Comparison of ENCODE assay signal across 27 cellular contexts in genomic region chr12:10084733-10085132, GRCh38. TPM values are rescaled to one million over a fixed set of nuclear protein-coding genes. Genes with fewer than 3 reads are reported as not detected.
DNase-seq lines count a peak whose midpoint lies in the region; ATAC-seq, FAIRE-seq and TF ChIP-seq lines count a peak whose summit lies in the region.
"Had no signal": no experiment of that assay in that cellular context is flagged by ENCODE, and none has a peak within 500 bp of the region (broad histone marks: within the 10 kb centered on the region; RNA-seq: fewer than 3 reads in every experiment).

No MANE protein-coding gene starts in this region.

- H4K8ac ChIP-seq in IMR-90 (ENCODE audit: low read depth in 2 of 2, low read length in 2 of 2), result no peak overlapping the region

- CTCF ChIA-PET in HepG2 (lab: Yijun Ruan, JAX; ENCODE audit: low intra/inter-chr PET ratio, low total read pairs) (no interaction called here), IMR-90 (lab: Yijun Ruan, JAX) (interaction anchor here (0.6 to 1.1 kb wide), 3 partner anchors 15 to 1948 kb away, joined by 4 to 7 read pairs (median 5); no protein-coding TSS in a partner anchor), K562 (lab: Yijun Ruan, JAX; ENCODE audit: low intra/inter-chr PET ratio) (no interaction called here)

- H3K27ac ChIP-seq in HepG2 (ENCODE audit: extremely low read length, insufficient read depth, low read length) (no peak overlapping the region), right lobe of liver (no peak overlapping the region), IMR-90 (ENCODE audit: insufficient read depth, low read length) (no peak overlapping the region), K562 (ENCODE audit: extremely low read depth, low read depth, low read length) (no peak overlapping the region), stomach (no peak overlapping the region)
- H3K27ac ChIP-seq: 22Rv1, BLaER1 had no signal

- DNase-seq in HepG2 (ENCODE audit: low spot score), result no peak
- DNase-seq in right lobe of liver, result no peak
- no peak for DNase-seq in IMR-90
- DNase-seq in K562 (ENCODE audit: extremely low read depth in 1 of 4, low spot score in 3 of 4), result no peak
- no peak for DNase-seq in stomach
- no peak for DNase-seq in Right ventricle myocardium superior
- DNase-seq: ACHN; BE2C; C1 segment of cervical spinal cord; Caco-2; Calu3; CD4-positive, alpha-beta memory T cell; CD4-positive, CD25-positive, alpha-beta regulatory T cell; CD8-positive, alpha-beta memory T cell; DMS79 treated with DMSO at 0.1 percent for 48 hours; GF-D8 had no signal

- H3K4me1 ChIP-seq in HepG2 (ENCODE audit: insufficient read depth, low read length) (no peaks in the 10 kb centered on the region), right lobe of liver (peaks cover 0 to 17% (median 0%) of the 10 kb centered on the region in 4 donors), IMR-90 (ENCODE audit: control insufficient read depth, insufficient read depth, low read length) (no peaks in the 10 kb centered on the region), K562 (replicated peaks in 1 of 2; ENCODE audit: control insufficient read depth in 2 of 2, insufficient read depth in 2 of 2, low read length in 2 of 2) (no peaks in the 10 kb centered on the region), stomach (peaks cover 0 to 3% (median 0%) of the 10 kb centered on the region in 4 donors)
- H3K4me1 ChIP-seq: BE2C, Caco-2 had no signal

- BruUV-seq in HepG2 (replicated peaks; lab: Mats Ljungman, UMichigan) (no TSS peak), IMR-90 (replicated peaks; lab: Mats Ljungman, UMichigan) (no TSS peak), K562 (replicated peaks; lab: Mats Ljungman, UMichigan) (no TSS peak)

- no peak overlapping the region for H3K23ac ChIP-seq in IMR-90 (ENCODE audit: low read depth, low read length)

- no peak overlapping the region for H2AK5ac ChIP-seq in IMR-90 (ENCODE audit: low read depth, low read length)

- no peak for TF ChIP-seq RAD21 in HepG2 (CRISPR knock-in tag; IDR thresholded peaks at IDR 0.05)
- TF ChIP-seq RAD21 in IMR-90 (IDR thresholded peaks at IDR 0.05; ENCODE audit: low read length), result no peak
- TF ChIP-seq RAD21 in K562 (CRISPR knock-in tag; conservative IDR thresholded peaks at IDR 0.05 in 1 of 2, IDR thresholded peaks at IDR 0.05 in 1 of 2), result no peak

- TF ChIP-seq POLR2A in HepG2 (IDR thresholded peaks at IDR 0.05; ENCODE audit: insufficient read depth in 1 of 2, low read depth in 2 of 2, low read length in 2 of 2) (no peak), right lobe of liver (IDR thresholded peaks at IDR 0.05) (no peak), IMR-90 (IDR thresholded peaks at IDR 0.05; ENCODE audit: low read depth, low read length) (no peak), K562 (conservative IDR thresholded peaks at IDR 0.05) (no peak), stomach (IDR thresholded peaks at IDR 0.05) (no peak)

- H3K9ac ChIP-seq in HepG2 (ENCODE audit: insufficient read depth, low read depth, low read length) (no peak overlapping the region), IMR-90 (ENCODE audit: low read depth, low read length) (no peak overlapping the region), K562 (ENCODE audit: insufficient read depth in 1 of 2, low read depth in 2 of 2, low read length in 2 of 2) (no peak overlapping the region)
- H3K9ac ChIP-seq: BLaER1 had no signal

- WGBS in HepG2 (ENCODE audit: low lambda C conversion rate), result 50% methylated on average over 6 of the region's 6 CpGs
- WGBS in right lobe of liver (ENCODE audit: insufficient coverage, low coverage, low lambda C conversion rate, missing lambda C conversion rate), result 90% methylated on average over 6 of the region's 6 CpGs
- no CpG with 5 or more reads among the region's 6 CpGs for WGBS in IMR-90 (ENCODE audit: extremely low coverage in 2 of 2, insufficient read length in 1 of 2), 2 experiments
- 0% methylated on average over 1 of the region's 6 CpGs for WGBS in K562 (ENCODE audit: insufficient coverage, low coverage, missing lambda C conversion rate)
- WGBS in stomach, 5 donors, result 79 to 100% (median 93%) methylated on average over 1 to 6 of the region's 6 CpGs

- H3K9me1 ChIP-seq in IMR-90 (ENCODE audit: insufficient read depth, low read length) (no peaks in the 10 kb centered on the region), K562 (ENCODE audit: control insufficient read depth, insufficient read depth, low read length) (no peaks in the 10 kb centered on the region)

- no peak overlapping the region for H3K18ac ChIP-seq in IMR-90 (ENCODE audit: low read depth, low read length)

- in situ Hi-C loops in HepG2 (cut with HindIII; ENCODE audit: extremely low pct_ligation_motif_present, low pct_unique_long_range_greater_than_20kb), result no loop called here
- in situ Hi-C loops in IMR-90 (cut with MboI; ENCODE audit: low sequenced_read_pairs), result no loop called here
- in situ Hi-C loops in K562 (cut with MboI), result no loop called here

- H4K5ac ChIP-seq in IMR-90 (ENCODE audit: low read depth, low read length), result no peak overlapping the region

- H2BK120ac ChIP-seq in IMR-90 (ENCODE audit: low read depth, low read length), result no peak overlapping the region

- H3K79me2 ChIP-seq in HepG2 (ENCODE audit: insufficient read depth, low read length) (no peaks in the 10 kb centered on the region), K562 (ENCODE audit: control insufficient read depth, insufficient read depth, low read length) (no peaks in the 10 kb centered on the region)

- ATAC-seq in HepG2 (no peak), right lobe of liver (no peak), IMR-90 (ENCODE audit: low read depth) (no peak), K562 (no peak), HG03097 (IDR thresholded peaks at IDR 0.05; ENCODE audit: low FRiP score, unreplicated experiment) (no peak), Right ventricle myocardium superior (ENCODE audit: poor library complexity) (no peak)
- ATAC-seq: GM12878 had no signal

- no peak for TF ChIP-seq CTCF in HepG2 (CRISPR knock-in tag; IDR thresholded peaks at IDR 0.05)
- no peak for TF ChIP-seq CTCF in right lobe of liver (IDR thresholded peaks at IDR 0.05)
- TF ChIP-seq CTCF in IMR-90 (conservative IDR thresholded peaks at IDR 0.05; ENCODE audit: low read depth, low read length), result no peak
- TF ChIP-seq CTCF in K562 (IDR thresholded peaks at IDR 0.05 in 2 of 3, conservative IDR thresholded peaks at IDR 0.05 in 1 of 3; ENCODE audit: insufficient read depth in 2 of 3, low read depth in 1 of 3, low read length in 3 of 3), result no peak
- TF ChIP-seq CTCF in stomach (IDR thresholded peaks at IDR 0.05), result no peak

- no peaks in the 10 kb centered on the region for H4K20me1 ChIP-seq in HepG2 (ENCODE audit: insufficient read depth, low read length)
- H4K20me1 ChIP-seq in IMR-90 (ENCODE audit: insufficient read depth, low read length), result no peaks in the 10 kb centered on the region
- H4K20me1 ChIP-seq in K562 (replicated peaks; ENCODE audit: control insufficient read depth, insufficient read depth, low read length), result no peaks in the 10 kb centered on the region
- H4K20me1 ChIP-seq: BLaER1 had no signal

- no peaks in the 10 kb centered on the region for H3K9me3 ChIP-seq in HepG2 (ENCODE audit: low read length)
- H3K9me3 ChIP-seq in right lobe of liver, result no peaks in the 10 kb centered on the region
- H3K9me3 ChIP-seq in IMR-90 (ENCODE audit: control insufficient read depth, insufficient read depth, low read length), result peaks cover 3% of the 10 kb centered on the region
- H3K9me3 ChIP-seq in K562 (replicated peaks; ENCODE audit: control insufficient read depth, insufficient read depth, low read depth, low read length), result no peaks in the 10 kb centered on the region
- H3K9me3 ChIP-seq in stomach, result peaks cover 0 to 14% (median 3%) of the 10 kb centered on the region in 4 donors
- H3K9me3 ChIP-seq: BE2C, Caco-2 had no signal

- no peak for FAIRE-seq in HepG2 (lab: Jason Lieb, UNC)
- FAIRE-seq in K562 (lab: Jason Lieb, UNC), result no peak
- FAIRE-seq: D721Med, G401.6, GM12878, GM12892, GM18507 had no signal

- H3K27me3 ChIP-seq in HepG2 (ENCODE audit: control insufficient read depth in 1 of 2, insufficient read depth in 2 of 2, low read length in 2 of 2) (no peaks in the 10 kb centered on the region), right lobe of liver (no peaks in the 10 kb centered on the region), IMR-90 (ENCODE audit: control insufficient read depth, insufficient read depth, low read length) (no peaks in the 10 kb centered on the region), K562 (ENCODE audit: control insufficient read depth in 2 of 2, insufficient read depth in 2 of 2, low read length in 2 of 2) (peaks cover 0 to 5% of the 10 kb centered on the region in 2 experiments; a peak in 2 of 5 replicates), stomach (no peaks in the 10 kb centered on the region)
- H3K27me3 ChIP-seq: BE2C, BLaER1 had no signal

- H2AK9ac ChIP-seq in IMR-90 (replicated peaks; ENCODE audit: low read depth, low read length, poor library complexity), result no peak overlapping the region

- H2BK15ac ChIP-seq in IMR-90 (ENCODE audit: low read depth, low read length), result no peak overlapping the region

- no peak for TF ChIP-seq EP300 in HepG2 (IDR thresholded peaks at IDR 0.05; ENCODE audit: low read depth in 2 of 2, low read length in 2 of 2)
- no peak for TF ChIP-seq EP300 in HepG2 (CRISPR knock-in tag; IDR thresholded peaks at IDR 0.05; ENCODE audit: borderline replicate concordance)
- TF ChIP-seq EP300 in K562 (IDR thresholded peaks at IDR 0.05; ENCODE audit: low read length), result no peak
- TF ChIP-seq EP300 in stomach (IDR thresholded peaks at IDR 0.05), result no peak

- dilution Hi-C loops in IMR-90 (cut with HindIII; ENCODE audit: low sequenced_read_pairs, unreplicated experiment), result no loop called here

- intact Hi-C loops in HepG2 (cut with micrococcal nuclease; ENCODE audit: unreplicated experiment), result no loop called here
- intact Hi-C loops in right lobe of liver (cut with DNase I), result no loop called here
- intact Hi-C loops in IMR-90 (cut with micrococcal nuclease), result no loop called here
- intact Hi-C loops in K562 (cut with micrococcal nuclease), result no loop called here
- intact Hi-C loops in stomach (cut with DNase I; ENCODE audit: low total_unique reads), result no loop called here
- intact Hi-C loops in Right ventricle myocardium superior (cut with DNase I), result no loop called here

- no peaks in the 10 kb centered on the region for H3K79me1 ChIP-seq in IMR-90 (ENCODE audit: low read depth in 1 of 2, low read length in 2 of 2)

- H3K56ac ChIP-seq in IMR-90 (ENCODE audit: extremely low read depth, insufficient read depth, low read length), result no peak overlapping the region

- H3K36me3 ChIP-seq in HepG2 (replicated peaks in 1 of 2; ENCODE audit: control insufficient read depth in 1 of 2, insufficient read depth in 2 of 2, low read length in 2 of 2) (no peaks in the 10 kb centered on the region), right lobe of liver (no peaks in the 10 kb centered on the region), IMR-90 (ENCODE audit: control insufficient read depth, insufficient read depth, low read length) (no peaks in the 10 kb centered on the region), K562 (ENCODE audit: control insufficient read depth, insufficient read depth, low read length) (no peaks in the 10 kb centered on the region), stomach (no peaks in the 10 kb centered on the region)
- H3K36me3 ChIP-seq: BE2C, BLaER1 had no signal

- H3K4ac ChIP-seq in IMR-90 (ENCODE audit: low read depth, low read length), result no peak overlapping the region

- H3K4me2 ChIP-seq in HepG2 (ENCODE audit: low read depth, low read length) (no peak overlapping the region), IMR-90 (ENCODE audit: low read depth, low read length) (no peak overlapping the region), K562 (ENCODE audit: insufficient read depth, low read length) (no peak overlapping the region)
- H3K4me2 ChIP-seq: BLaER1 had no signal

- POLR2A ChIA-PET in HepG2 (lab: Yijun Ruan, JAX) (no interaction called here), IMR-90 (lab: Charles Lee; ENCODE audit: unreplicated experiment) (interaction anchor here (0.6 kb wide), 1 partner anchor 334 kb away, joined by 4 read pairs; no protein-coding TSS in a partner anchor), K562 (lab: Yijun Ruan, JAX) (no interaction called here)

- no peak overlapping the region for H2BK20ac ChIP-seq in IMR-90 (ENCODE audit: low read depth, low read length)

- no peak overlapping the region for H4K91ac ChIP-seq in IMR-90 (ENCODE audit: insufficient read depth, low read depth, low read length)

- H3K14ac ChIP-seq in IMR-90 (replicated peaks; ENCODE audit: low read depth, low read length), result no peak overlapping the region

- no peak overlapping the region for H2BK5ac ChIP-seq in IMR-90 (ENCODE audit: low read depth, low read length, poor library complexity, severe bottlenecking)

- H3K4me3 ChIP-seq in HepG2 (replicated peaks in 1 of 3; ENCODE audit: insufficient read depth in 1 of 3, low read depth in 2 of 3, low read length in 3 of 3) (no peak overlapping the region), right lobe of liver (no peak overlapping the region), IMR-90 (ENCODE audit: insufficient read depth, low read depth, low read length) (no peak overlapping the region), K562 (no peak overlapping the region), stomach (no peak overlapping the region)
- H3K4me3 ChIP-seq: BLaER1, GM12878 had no signal

- no peak overlapping the region for H2AFZ ChIP-seq in HepG2 (ENCODE audit: low read length)
- H2AFZ ChIP-seq in IMR-90 (replicated peaks; ENCODE audit: low read length, poor library complexity), result no peak overlapping the region
- H2AFZ ChIP-seq in K562 (ENCODE audit: low read depth, low read length), result no peak overlapping the region

RNA-seq across cellular contexts. Expression of gene CLEC1A, which starts 14.1 kb away (rescaled TPM):
- total RNA-seq in HepG2 (2016; rRNA removed; fragmentation: Illumina TruSeq; extraction: Trizol), result not detected in 2 replicates
- total RNA-seq in HepG2 (2016; cell fraction: cytosol; rRNA removed; fragmentation: Illumina TruSeq; extraction: Trizol; ENCODE audit: low read depth), result not detected in 2 replicates
- not detected in 2 replicates for total RNA-seq in HepG2 (2016; cell fraction: insoluble cytoplasmic fraction; rRNA removed; fragmentation: Illumina TruSeq; extraction: Trizol)
- total RNA-seq in HepG2 (2016; cell fraction: membrane; rRNA removed; fragmentation: Illumina TruSeq; extraction: Trizol), result not detected in 2 replicates
- not detected in 2 replicates for total RNA-seq in HepG2 (2016; cell fraction: nucleus; rRNA removed; fragmentation: Illumina TruSeq; extraction: Trizol)
- not detected in 2 replicates for polyA plus RNA-seq in HepG2 (2011; rRNA removed)
- polyA plus RNA-seq in HepG2 (2011; cell fraction: cytosol; rRNA removed), result not detected in 2 replicates
- polyA plus RNA-seq in HepG2 (2011; cell fraction: nucleus; rRNA removed), result not detected in 2 replicates
- not detected in 2 replicates for polyA plus RNA-seq in HepG2 (2012)
- not detected in 2 replicates for polyA plus RNA-seq in HepG2 (2016; cell fraction: cytosol; fragmentation: Illumina TruSeq; extraction: Trizol; ENCODE audit: low read depth)
- polyA plus RNA-seq in HepG2 (2016; cell fraction: insoluble cytoplasmic fraction; fragmentation: Illumina TruSeq; extraction: Trizol; ENCODE audit: low read depth), result not detected in 2 replicates
- polyA plus RNA-seq in HepG2 (2016; cell fraction: membrane; fragmentation: Illumina TruSeq; extraction: Trizol; ENCODE audit: low read depth), result not detected in 2 replicates
- polyA plus RNA-seq in HepG2 (2016; cell fraction: nucleus; fragmentation: Illumina TruSeq; extraction: Trizol; ENCODE audit: insufficient read depth, low read depth), result not detected in 2 replicates
- not detected in 2 replicates for polyA minus RNA-seq in HepG2 (2011; rRNA and poly(A)+ RNA removed; ENCODE audit: low replicate concordance)
- not detected in 2 replicates for polyA minus RNA-seq in HepG2 (2011; cell fraction: cytosol; rRNA and poly(A)+ RNA removed)
- not detected in 2 replicates for polyA minus RNA-seq in HepG2 (2011; cell fraction: nucleus; rRNA and poly(A)+ RNA removed)
- total RNA-seq in right lobe of liver, result 1 to 10 TPM in 2 of 6 experiments, under 1 TPM in 4; 0.49 to 2.5 (median 0.71) TPM
- not detected in 2 replicates for total RNA-seq in IMR-90 (2012; rRNA removed)
- polyA plus RNA-seq in IMR-90 (2012; rRNA removed), result not detected in 2 replicates
- not detected in 2 replicates for polyA plus RNA-seq in IMR-90 (2012; cell fraction: cytosol; rRNA removed)
- polyA plus RNA-seq in IMR-90 (2012; cell fraction: nucleus; rRNA removed; ENCODE audit: low replicate concordance), result not detected in 2 replicates
- total RNA-seq in K562 (2011; cell fraction: chromatin; rRNA removed; ENCODE audit: low replicate concordance), result not detected in 2 replicates
- total RNA-seq in K562 (2011; cell fraction: nucleolus; rRNA removed), result not detected in 2 replicates
- total RNA-seq in K562 (2011; cell fraction: nucleoplasm; rRNA removed), result not detected in 2 replicates
- total RNA-seq in K562 (2014; rRNA removed), result not detected in 2 replicates
- not detected in 2 replicates for total RNA-seq in K562 (2014; rRNA removed; fragmentation: Illumina TruSeq; extraction: Trizol)
- total RNA-seq in K562 (2015; rRNA removed; fragmentation: Illumina TruSeq; extraction: Trizol), result not detected in 2 replicates
- not detected in 2 replicates for total RNA-seq in K562 (2021)
- polyA plus RNA-seq in K562 (2011; rRNA removed), result not detected in 2 replicates
- polyA plus RNA-seq in K562 (2011; cell fraction: cytosol; rRNA removed), result not detected in 2 replicates
- polyA plus RNA-seq in K562 (2011; cell fraction: nucleus; rRNA removed), result 0.07 TPM in 1 of 2 replicates, not detected in the other
- polyA plus RNA-seq in K562 (2012), result not detected in 2 replicates
- not detected in 2 replicates for polyA plus RNA-seq in K562 (2014; fragmentation: Illumina TruSeq; extraction: Trizol)
- polyA plus RNA-seq in K562 (2014; fragmentation: Nextera tagmentation; extraction: Ambion mirVana), result under 1 TPM in 1 of 2 experiments, not detected in 1; 0.04 TPM
- polyA plus RNA-seq in K562 (2014; rRNA removed), result not detected in 2 replicates
- polyA minus RNA-seq in K562 (2011; rRNA and poly(A)+ RNA removed), result not detected in 2 replicates
- polyA minus RNA-seq in K562 (2011; cell fraction: cytosol; rRNA and poly(A)+ RNA removed), result not detected in 2 replicates
- not detected in 2 replicates for polyA minus RNA-seq in K562 (2011; cell fraction: nucleus; rRNA and poly(A)+ RNA removed)
- 1 to 10 TPM in 1 of 5 donors, under 1 TPM in 2, not detected in 2; 0.58 to 4.6 (median 0.87) TPM for total RNA-seq in stomach
- polyA plus RNA-seq in stomach, result 1 to 10 TPM in 2 of 3 donors, under 1 TPM in 1; 0.46 to 3.4 (median 1.1) TPM
- total RNA-seq in Right ventricle myocardium superior, result 2.5 TPM
- total RNA-seq: A172; A673; Caco-2; Calu3; CD4-positive, alpha-beta memory T cell; CD4-positive, CD25-positive, alpha-beta regulatory T cell; CD8-positive, alpha-beta memory T cell; GM12878 had no signal
- polyA plus RNA-seq: AG04450; CD4-positive, alpha-beta memory T cell; CD4-positive, CD25-positive, alpha-beta regulatory T cell; CD8-positive, alpha-beta memory T cell; GM12878 had no signal

RNA-seq across cellular contexts. Expression of gene CLEC7A, which starts 45.3 kb away (rescaled TPM):
- not detected in 2 replicates for total RNA-seq in HepG2 (2016; rRNA removed; fragmentation: Illumina TruSeq; extraction: Trizol)
- total RNA-seq in HepG2 (2016; cell fraction: cytosol; rRNA removed; fragmentation: Illumina TruSeq; extraction: Trizol; ENCODE audit: low read depth), result not detected in 2 replicates
- total RNA-seq in HepG2 (2016; cell fraction: insoluble cytoplasmic fraction; rRNA removed; fragmentation: Illumina TruSeq; extraction: Trizol), result not detected in 2 replicates
- total RNA-seq in HepG2 (2016; cell fraction: membrane; rRNA removed; fragmentation: Illumina TruSeq; extraction: Trizol), result not detected in 2 replicates
- total RNA-seq in HepG2 (2016; cell fraction: nucleus; rRNA removed; fragmentation: Illumina TruSeq; extraction: Trizol), result not detected in 2 replicates
- polyA plus RNA-seq in HepG2 (2011; rRNA removed), result not detected in 2 replicates
- not detected in 2 replicates for polyA plus RNA-seq in HepG2 (2011; cell fraction: cytosol; rRNA removed)
- polyA plus RNA-seq in HepG2 (2011; cell fraction: nucleus; rRNA removed), result not detected in 2 replicates
- not detected in 2 replicates for polyA plus RNA-seq in HepG2 (2012)
- polyA plus RNA-seq in HepG2 (2016; cell fraction: cytosol; fragmentation: Illumina TruSeq; extraction: Trizol; ENCODE audit: low read depth), result not detected in 2 replicates
- not detected in 2 replicates for polyA plus RNA-seq in HepG2 (2016; cell fraction: insoluble cytoplasmic fraction; fragmentation: Illumina TruSeq; extraction: Trizol; ENCODE audit: low read depth)
- not detected in 2 replicates for polyA plus RNA-seq in HepG2 (2016; cell fraction: membrane; fragmentation: Illumina TruSeq; extraction: Trizol; ENCODE audit: low read depth)
- polyA plus RNA-seq in HepG2 (2016; cell fraction: nucleus; fragmentation: Illumina TruSeq; extraction: Trizol; ENCODE audit: insufficient read depth, low read depth), result not detected in 2 replicates
- polyA minus RNA-seq in HepG2 (2011; rRNA and poly(A)+ RNA removed; ENCODE audit: low replicate concordance), result not detected in 2 replicates
- not detected in 2 replicates for polyA minus RNA-seq in HepG2 (2011; cell fraction: cytosol; rRNA and poly(A)+ RNA removed)
- polyA minus RNA-seq in HepG2 (2011; cell fraction: nucleus; rRNA and poly(A)+ RNA removed), result not detected in 2 replicates
- total RNA-seq in right lobe of liver, result 1 to 10 TPM; 1.6 to 9.5 (median 3.8) TPM
- total RNA-seq in IMR-90 (2012; rRNA removed), result not detected in 2 replicates
- polyA plus RNA-seq in IMR-90 (2012; rRNA removed), result not detected in 2 replicates
- not detected in 2 replicates for polyA plus RNA-seq in IMR-90 (2012; cell fraction: cytosol; rRNA removed)
- not detected in 2 replicates for polyA plus RNA-seq in IMR-90 (2012; cell fraction: nucleus; rRNA removed; ENCODE audit: low replicate concordance)
- not detected in 2 replicates for total RNA-seq in K562 (2011; cell fraction: chromatin; rRNA removed; ENCODE audit: low replicate concordance)
- not detected in 2 replicates for total RNA-seq in K562 (2011; cell fraction: nucleolus; rRNA removed)
- total RNA-seq in K562 (2011; cell fraction: nucleoplasm; rRNA removed), result not detected in 2 replicates
- not detected in 2 replicates for total RNA-seq in K562 (2014; rRNA removed)
- total RNA-seq in K562 (2014; rRNA removed; fragmentation: Illumina TruSeq; extraction: Trizol), result not detected in 2 replicates
- total RNA-seq in K562 (2015; rRNA removed; fragmentation: Illumina TruSeq; extraction: Trizol), result not detected in 2 replicates
- 0.16 TPM in 1 of 2 replicates, not detected in the other for total RNA-seq in K562 (2021)
- polyA plus RNA-seq in K562 (2011; rRNA removed), result not detected in 2 replicates
- polyA plus RNA-seq in K562 (2011; cell fraction: cytosol; rRNA removed), result not detected in 2 replicates
- polyA plus RNA-seq in K562 (2011; cell fraction: nucleus; rRNA removed), result not detected in 2 replicates
- polyA plus RNA-seq in K562 (2012), result 0.09 TPM in 1 of 2 replicates, not detected in the other
- not detected in 2 replicates for polyA plus RNA-seq in K562 (2014; fragmentation: Illumina TruSeq; extraction: Trizol)
- not detected for polyA plus RNA-seq in K562 (2014; fragmentation: Nextera tagmentation; extraction: Ambion mirVana)
- polyA plus RNA-seq in K562 (2014; rRNA removed), result not detected in 2 replicates
- polyA minus RNA-seq in K562 (2011; rRNA and poly(A)+ RNA removed), result not detected in 2 replicates
- polyA minus RNA-seq in K562 (2011; cell fraction: cytosol; rRNA and poly(A)+ RNA removed), result not detected in 2 replicates
- not detected in 2 replicates for polyA minus RNA-seq in K562 (2011; cell fraction: nucleus; rRNA and poly(A)+ RNA removed)
- 10 to 100 TPM in 2 of 5 donors, 1 to 10 TPM in 1, under 1 TPM in 1, not detected in 1; 0.87 to 20.1 (median 12.5) TPM for total RNA-seq in stomach
- polyA plus RNA-seq in stomach, result 1 to 10 TPM; 1.9 to 4.2 (median 2.1) TPM
- 2.3 TPM for total RNA-seq in Right ventricle myocardium superior
- total RNA-seq: A172, Caco-2, GM12878 had no signal
- polyA plus RNA-seq: AG04450; CD8-positive, alpha-beta memory T cell; GM12878 had no signal

RNA-seq across cellular contexts. Expression of gene CLEC9A, which starts 54.3 kb away (rescaled TPM):
- total RNA-seq in HepG2 (2016; rRNA removed; fragmentation: Illumina TruSeq; extraction: Trizol) (not detected in 2 replicates), right lobe of liver (not detected), IMR-90 (2012; rRNA removed) (not detected in 2 replicates), K562 (2014; rRNA removed) (not detected in 2 replicates), K562 (2014; rRNA removed; fragmentation: Illumina TruSeq; extraction: Trizol) (not detected in 2 replicates), K562 (2015; rRNA removed; fragmentation: Illumina TruSeq; extraction: Trizol) (not detected in 2 replicates), K562 (2021) (not detected in 2 replicates), stomach (1 to 10 TPM in 1 of 5 donors, not detected in 4; 2.6 TPM), Right ventricle myocardium superior (not detected)
- not detected in 2 replicates for total RNA-seq in HepG2 (2016; cell fraction: cytosol; rRNA removed; fragmentation: Illumina TruSeq; extraction: Trizol; ENCODE audit: low read depth)
- total RNA-seq in HepG2 (2016; cell fraction: insoluble cytoplasmic fraction; rRNA removed; fragmentation: Illumina TruSeq; extraction: Trizol), result not detected in 2 replicates
- not detected in 2 replicates for total RNA-seq in HepG2 (2016; cell fraction: membrane; rRNA removed; fragmentation: Illumina TruSeq; extraction: Trizol)
- not detected in 2 replicates for total RNA-seq in HepG2 (2016; cell fraction: nucleus; rRNA removed; fragmentation: Illumina TruSeq; extraction: Trizol)
- polyA plus RNA-seq in HepG2 (2011; rRNA removed) (not detected in 2 replicates), IMR-90 (2012; rRNA removed) (not detected in 2 replicates), K562 (2011; rRNA removed) (not detected in 2 replicates), K562 (2014; fragmentation: Illumina TruSeq; extraction: Trizol) (not detected in 2 replicates), K562 (2014; fragmentation: Nextera tagmentation; extraction: Ambion mirVana) (not detected), K562 (2014; rRNA removed) (not detected in 2 replicates), stomach (under 1 TPM in 1 of 3 donors, not detected in 2; 0.20 TPM)
- not detected in 2 replicates for polyA plus RNA-seq in HepG2 (2011; cell fraction: cytosol; rRNA removed)
- not detected in 2 replicates for polyA plus RNA-seq in HepG2 (2011; cell fraction: nucleus; rRNA removed)
- polyA plus RNA-seq in HepG2 (2012), result not detected in 2 replicates
- polyA plus RNA-seq in HepG2 (2016; cell fraction: cytosol; fragmentation: Illumina TruSeq; extraction: Trizol; ENCODE audit: low read depth), result not detected in 2 replicates
- polyA plus RNA-seq in HepG2 (2016; cell fraction: insoluble cytoplasmic fraction; fragmentation: Illumina TruSeq; extraction: Trizol; ENCODE audit: low read depth), result not detected in 2 replicates
- polyA plus RNA-seq in HepG2 (2016; cell fraction: membrane; fragmentation: Illumina TruSeq; extraction: Trizol; ENCODE audit: low read depth), result not detected in 2 replicates
- not detected in 2 replicates for polyA plus RNA-seq in HepG2 (2016; cell fraction: nucleus; fragmentation: Illumina TruSeq; extraction: Trizol; ENCODE audit: insufficient read depth, low read depth)
- not detected in 2 replicates for polyA minus RNA-seq in HepG2 (2011; rRNA and poly(A)+ RNA removed; ENCODE audit: low replicate concordance)
- polyA minus RNA-seq in HepG2 (2011; cell fraction: cytosol; rRNA and poly(A)+ RNA removed), result not detected in 2 replicates
- polyA minus RNA-seq in HepG2 (2011; cell fraction: nucleus; rRNA and poly(A)+ RNA removed), result not detected in 2 replicates
- polyA plus RNA-seq in IMR-90 (2012; cell fraction: cytosol; rRNA removed), result not detected in 2 replicates
- polyA plus RNA-seq in IMR-90 (2012; cell fraction: nucleus; rRNA removed; ENCODE audit: low replicate concordance), result not detected in 2 replicates
- not detected in 2 replicates for total RNA-seq in K562 (2011; cell fraction: chromatin; rRNA removed; ENCODE audit: low replicate concordance)
- total RNA-seq in K562 (2011; cell fraction: nucleolus; rRNA removed), result not detected in 2 replicates
- total RNA-seq in K562 (2011; cell fraction: nucleoplasm; rRNA removed), result not detected in 2 replicates
- polyA plus RNA-seq in K562 (2011; cell fraction: cytosol; rRNA removed), result not detected in 2 replicates
- not detected in 2 replicates for polyA plus RNA-seq in K562 (2011; cell fraction: nucleus; rRNA removed)
- polyA plus RNA-seq in K562 (2012), result not detected in 2 replicates
- polyA minus RNA-seq in K562 (2011; rRNA and poly(A)+ RNA removed), result not detected in 2 replicates
- not detected in 2 replicates for polyA minus RNA-seq in K562 (2011; cell fraction: cytosol; rRNA and poly(A)+ RNA removed)
- polyA minus RNA-seq in K562 (2011; cell fraction: nucleus; rRNA and poly(A)+ RNA removed), result not detected in 2 replicates
- total RNA-seq: A172; A673; Caco-2; Calu3; CD4-positive, alpha-beta memory T cell; CD4-positive, CD25-positive, alpha-beta regulatory T cell; CD8-positive, alpha-beta memory T cell; GM12878 had no signal
- polyA plus RNA-seq: AG04450; CD4-positive, alpha-beta memory T cell; CD4-positive, CD25-positive, alpha-beta regulatory T cell; CD8-positive, alpha-beta memory T cell; GM12878 had no signal

Comparison
In these comparisons a context has a peak if more than half of its experiments do, and no peak if none do; other contexts are left out.
1. Of the 241 proteins assayed by ChIP-seq in both HepG2 and K562: peak only in HepG2: MAFF and MAFK; only in K562: none; in both: none; in neither: 239.